Comparison of ENCODE assay signal across 14 cellular contexts in genomic region chr10:116134316-116134715, GRCh38.
DNase-seq lines count a peak whose midpoint lies in the region; ATAC-seq and TF ChIP-seq lines count a peak whose summit lies in the region.
"Had no signal": no experiment of that assay in that cellular context is flagged by ENCODE, and none has a peak within 500 bp of the region (broad histone marks: within the 10 kb centered on the region; RNA-seq: fewer than 3 reads in every experiment).

No MANE protein-coding gene starts in this region.

- no peak for TF ChIP-seq CTCF in glutamatergic neuron (IDR thresholded peaks at IDR 0.05; ENCODE audit: partially characterized antibody, unreplicated experiment)

- peaks cover 2% of the 10 kb centered on the region for H3K27me3 Mint-ChIP-seq in glutamatergic neuron (ENCODE audit: unreplicated experiment)
- H3K27me3 Mint-ChIP-seq in natural killer cell treated with Interleukin-12 subunit alpha and Interleukin-12 subunit beta and Interleukin-15 and Interleukin-18, amount 100 ng/mL, for 72 hours = no peaks in the 10 kb centered on the region
- H3K27me3 Mint-ChIP-seq: CD8-positive, alpha-beta memory T cell had no signal

- no peaks in the 10 kb centered on the region for H3K36me3 Mint-ChIP-seq in glutamatergic neuron (ENCODE audit: unreplicated experiment)
- no peaks in the 10 kb centered on the region for H3K36me3 Mint-ChIP-seq in natural killer cell treated with Interleukin-12 subunit alpha and Interleukin-12 subunit beta and Interleukin-15 and Interleukin-18, amount 100 ng/mL, for 72 hours
- H3K36me3 Mint-ChIP-seq: CD8-positive, alpha-beta memory T cell had no signal

- H3K4me1 Mint-ChIP-seq in glutamatergic neuron (ENCODE audit: low read depth, unreplicated experiment) = peaks cover 59% of the 10 kb centered on the region
- H3K4me1 Mint-ChIP-seq in natural killer cell treated with Interleukin-12 subunit alpha and Interleukin-12 subunit beta and Interleukin-15 and Interleukin-18, amount 100 ng/mL, for 72 hours (ENCODE audit: low read depth in 2 of 2) = no peaks in the 10 kb centered on the region
- H3K4me1 Mint-ChIP-seq: CD8-positive, alpha-beta memory T cell had no signal

- peak overlapping the region; percentile 36 for H3K27ac Mint-ChIP-seq in glutamatergic neuron (ENCODE audit: unreplicated experiment)
- no peak overlapping the region for H3K27ac Mint-ChIP-seq in natural killer cell treated with Interleukin-12 subunit alpha and Interleukin-12 subunit beta and Interleukin-15 and Interleukin-18, amount 100 ng/mL, for 72 hours
- H3K27ac Mint-ChIP-seq: CD8-positive, alpha-beta memory T cell had no signal

- ATAC-seq in activated CD4-positive, CD25-positive, alpha-beta regulatory T cell treated with anti-CD3 and anti-CD28 coated beads, Interleukin-2, amount 50 U/mL, for 24 hours = no peak
- no peak for ATAC-seq in natural killer cell treated with Interleukin-12 subunit alpha and Interleukin-12 subunit beta and Interleukin-15 and Interleukin-18, amount 100 ng/mL, for 72 hours
- ATAC-seq in GM21723 (IDR thresholded peaks at IDR 0.05; ENCODE audit: unreplicated experiment) = no peak
- ATAC-seq: HCT116 had no signal

- DNase-seq in NCI-H2171 treated with DMSO at 0.1 percent for 48 hours (lab: John Stamatoyannopoulos, UW) = peak; percentile 54
- no peak for DNase-seq in NCI-H2171 (lab: John Stamatoyannopoulos, UW)
- peak; percentile 54 for DNase-seq in SK-N-DZ (ENCODE audit: low spot score)
- DNase-seq in glutamatergic neuron = no peak
- DNase-seq in natural killer cell treated with Interleukin-12 subunit alpha and Interleukin-12 subunit beta and Interleukin-15 and Interleukin-18, amount 100 ng/mL, for 72 hours (ENCODE audit: low spot score) = no peak
- DNase-seq: 8988T; AML-193; Caco-2; CD8-positive, alpha-beta memory T cell; DND-41; GF-D8 had no signal

- peak overlapping the region; percentile 28 for H3K4me3 Mint-ChIP-seq in glutamatergic neuron (ENCODE audit: unreplicated experiment)
- no peak overlapping the region for H3K4me3 Mint-ChIP-seq in natural killer cell treated with Interleukin-12 subunit alpha and Interleukin-12 subunit beta and Interleukin-15 and Interleukin-18, amount 100 ng/mL, for 72 hours
- H3K4me3 Mint-ChIP-seq: CD8-positive, alpha-beta memory T cell had no signal

- peaks cover 16% of the 10 kb centered on the region for H3K9me3 Mint-ChIP-seq in glutamatergic neuron (ENCODE audit: unreplicated experiment)
- no peaks in the 10 kb centered on the region for H3K9me3 Mint-ChIP-seq in natural killer cell treated with Interleukin-12 subunit alpha and Interleukin-12 subunit beta and Interleukin-15 and Interleukin-18, amount 100 ng/mL, for 72 hours

Comparison
In these comparisons a context has a peak if more than half of its experiments do, and no peak if none do; other contexts are left out.
1. DNase-seq: peak in NCI-H2171 treated with DMSO at 0.1 percent for 48 hours (single experiment) and SK-N-DZ (single experiment); none in NCI-H2171 (single experiment), glutamatergic neuron (single experiment) and natural killer cell treated with Interleukin-12 subunit alpha and Interleukin-12 subunit beta and Interleukin-15 and Interleukin-18, amount 100 ng/mL, for 72 hours (single experiment).